In genomic region chr2:231355802-231356473, GRCh38 we compare ENCODE assay signal across 15 cellular contexts. TPM values are rescaled to one million over a fixed set of nuclear protein-coding genes. Genes with fewer than 3 reads are reported as not detected.
A peak's percentile ranks its signal among the peaks of the same experiment; 100 is the strongest.
DNase-seq lines count a peak whose midpoint lies in the region; ATAC-seq and TF ChIP-seq lines count a peak whose summit lies in the region.
"Had no signal": no experiment of that assay in that cellular context is flagged by ENCODE, and none has a peak within 500 bp of the region (broad histone marks: within the 10 kb centered on the region; RNA-seq: fewer than 3 reads in every experiment).

No MANE protein-coding gene starts in this region.

- ATAC-seq in HG03095 (IDR thresholded peaks at IDR 0.05; ENCODE audit: unreplicated experiment) (no peak), GM18873 (IDR thresholded peaks at IDR 0.05; ENCODE audit: low FRiP score, unreplicated experiment) (no peak)
- ATAC-seq: activated T-cell treated with anti-CD3 and anti-CD28 coated beads, Interleukin-2, amount 50 U/mL, for 4 hours had no signal

- no peak overlapping the region for H2AK5ac ChIP-seq in H9 (ENCODE audit: insufficient read length, low read length)

- H3K9ac ChIP-seq in H9 (ENCODE audit: extremely low read depth, insufficient read length, low read length), result no peak overlapping the region
- no peak overlapping the region for H3K9ac ChIP-seq in rectal smooth muscle tissue (ENCODE audit: low read length)

- no peaks in the 10 kb centered on the region for H3K9me3 ChIP-seq in H9 (ENCODE audit: control insufficient read depth, low read depth, low read length)
- H3K9me3 ChIP-seq: tibial nerve had no signal

- no peak overlapping the region for H3K4me3 ChIP-seq in rectal smooth muscle tissue (ENCODE audit: low read length)
- H3K4me3 ChIP-seq: tibial nerve had no signal

- H3K27me3 ChIP-seq in H9 (ENCODE audit: insufficient read depth, low read length) (no peaks in the 10 kb centered on the region), rectal smooth muscle tissue (ENCODE audit: control insufficient read depth, insufficient read depth, low read length) (no peaks in the 10 kb centered on the region)
- H3K27me3 ChIP-seq: tibial nerve had no signal

- 0 out of 3 replicates have a peak, but pooled peaks have one; percentile 9 for TF ChIP-seq CTCF in H9 (conservative IDR thresholded peaks at IDR 0.05)

- no peak overlapping the region for H3K4me2 ChIP-seq in H9 (ENCODE audit: insufficient read depth, insufficient read length, low read length)

- peak overlapping the region; percentile 51; the same call in 1 of the 2 replicates for H3K14ac ChIP-seq in H9 (ENCODE audit: insufficient read depth, low read length)

- no peak overlapping the region for H4K8ac ChIP-seq in H9 (replicated peaks; ENCODE audit: insufficient read length, low read depth, low read length)

- no peaks in the 10 kb centered on the region for H3K79me2 ChIP-seq in H9 (ENCODE audit: insufficient read depth, low read length)

- no peak overlapping the region for H2BK5ac ChIP-seq in H9 (ENCODE audit: insufficient read length, low read length)

- H2AFZ ChIP-seq in H9 (ENCODE audit: low read length), result no peak overlapping the region

- no peaks in the 10 kb centered on the region; the same call in 1 of the 2 replicates for H3K27me3 Mint-ChIP-seq in H9 (ENCODE audit: low read depth)

- H3K79me1 ChIP-seq in H9 (ENCODE audit: insufficient read depth, low read depth, low read length, poor library complexity, severe bottlenecking), result no peaks in the 10 kb centered on the region

- H4K91ac ChIP-seq in H9 (ENCODE audit: insufficient read length, low read depth, low read length), result no peak overlapping the region

- H2BK15ac ChIP-seq in H9 (ENCODE audit: low read depth, low read length), result 0 out of 2 replicates have a peak overlapping the region, but pooled peaks have one; percentile 3

- peaks cover 21 to 35% of the 10 kb centered on the region in 2 experiments for H3K4me1 Mint-ChIP-seq in H9

- peak overlapping the region in 2 of 3 experiments; percentile 1 to 88; a peak in 3 of 7 replicates for H3K27ac Mint-ChIP-seq in H9
- H3K27ac Mint-ChIP-seq: T-helper 2 cell treated with Interferon-gamma antibody and Interleukin-4, amounts not matched to agents 5 μg/mL and 100 μg/mL, for 36 hours had no signal

- H3K23ac ChIP-seq in H9 (ENCODE audit: insufficient read length, low read depth, low read length), result no peak overlapping the region

- H4K5ac ChIP-seq in H9 (ENCODE audit: insufficient read length, low read depth, low read length), result no peak overlapping the region

- no peak overlapping the region for H2BK20ac ChIP-seq in H9 (ENCODE audit: low read depth, low read length, poor library complexity, severe bottlenecking)

- H3T11ph ChIP-seq in H9 (ENCODE audit: low read length), result no peak overlapping the region

- no peak overlapping the region for H3K4ac ChIP-seq in H9 (ENCODE audit: low read depth, low read length)

- H3K4me3 Mint-ChIP-seq in H9, result no peak overlapping the region; a peak in 1 of 5 replicates
- H3K4me3 Mint-ChIP-seq: activated T-cell treated with anti-CD3 and anti-CD28 coated beads, Interleukin-2, amount 50 U/mL, for 4 hours; T-helper 2 cell treated with Interferon-gamma antibody and Interleukin-4, amounts not matched to agents 5 μg/mL and 100 μg/mL, for 36 hours had no signal

- H3K36me3 ChIP-seq in rectal smooth muscle tissue (ENCODE audit: control insufficient read depth, insufficient read depth, low read length), result no peaks in the 10 kb centered on the region

- no CpG with 5 or more reads among the region's 20 CpGs for WGBS in H9 (ENCODE audit: extremely low coverage, insufficient read length, low lambda C conversion rate)

- no peak overlapping the region for H3K56ac ChIP-seq in H9 (ENCODE audit: insufficient read length, low read depth, low read length)

- H3K4me1 ChIP-seq in H9 (ENCODE audit: insufficient read depth, low read length) (peaks cover 2% of the 10 kb centered on the region; the same call in 1 of the 2 replicates), rectal smooth muscle tissue (ENCODE audit: control insufficient read depth, insufficient read depth, low read length) (peaks cover 7% of the 10 kb centered on the region)

- no peaks in the 10 kb centered on the region for H3K9me3 Mint-ChIP-seq in H9
- H3K9me3 Mint-ChIP-seq: activated T-cell treated with anti-CD3 and anti-CD28 coated beads, Interleukin-2, amount 50 U/mL, for 4 hours; T-helper 2 cell treated with Interferon-gamma antibody and Interleukin-4, amounts not matched to agents 5 μg/mL and 100 μg/mL, for 36 hours had no signal

- no peak overlapping the region for H2BK120ac ChIP-seq in H9 (ENCODE audit: low read depth, low read length, poor library complexity, severe bottlenecking)

- H3K23me2 ChIP-seq in H9 (ENCODE audit: insufficient read length, low read depth, low read length, poor library complexity, severe bottlenecking), result no peaks in the 10 kb centered on the region

- H3K27ac ChIP-seq in H9 (ENCODE audit: insufficient read length, low read depth, low read length) (no peak overlapping the region), caudate nucleus (ENCODE audit: low read depth, low read length) (peak overlapping the region; percentile 20), rectal smooth muscle tissue (ENCODE audit: low read depth, low read length) (peak overlapping the region; percentile 66)
- H3K27ac ChIP-seq: HL-60, RWPE1 had no signal

- no peaks in the 10 kb centered on the region for H4K20me1 ChIP-seq in H9 (ENCODE audit: control insufficient read depth, insufficient read depth, insufficient read length)

- H2BK12ac ChIP-seq in H9 (ENCODE audit: insufficient read length, low read depth, low read length), result no peak overlapping the region

- no peak for DNase-seq in H9
- DNase-seq in caudate nucleus (lab: John Stamatoyannopoulos, UW), result peak in 1 of 61 donors; percentile 18
- peak; percentile 83 for DNase-seq in islet precursor cell
- no peak for DNase-seq in ureter (ENCODE audit: low spot score)
- no peak for DNase-seq in anterior cingulate cortex (lab: John Stamatoyannopoulos, UW)
- DNase-seq: activated T-cell treated with anti-CD3 and anti-CD28 coated beads, Interleukin-2, amount 50 U/mL, for 4 hours; GF-D8; NCI-H2081 had no signal

- H3K18ac ChIP-seq in H9 (ENCODE audit: insufficient read length, low read depth, low read length), result no peak overlapping the region

- peaks cover 1 to 2% (median 2%) of the 10 kb centered on the region in 3 experiments; a peak in 6 of 7 replicates for H3K36me3 Mint-ChIP-seq in H9 (ENCODE audit: insufficient read depth in 1 of 3, low read depth in 3 of 3)

RNA-seq across cellular contexts. Expression of gene B3GNT7, which starts 39.6 kb away (rescaled TPM):
- total RNA-seq in H9 (2021) (39.1 and 42.2 TPM in 2 replicates), ureter (2.2 TPM)

Comparison
In these comparisons a context has a peak if more than half of its experiments do, and no peak if none do; other contexts are left out.
1. RNA of gene B3GNT7, which starts 39.6 kb away (total RNA-seq): 39.1 to 42.2 TPM in H9; 2.2 TPM in ureter (single experiment); every median in the first group is over 10 times any median in the second.